Comparison of ENCODE assay signal across 19 cellular contexts in the genomic region with DNA sequence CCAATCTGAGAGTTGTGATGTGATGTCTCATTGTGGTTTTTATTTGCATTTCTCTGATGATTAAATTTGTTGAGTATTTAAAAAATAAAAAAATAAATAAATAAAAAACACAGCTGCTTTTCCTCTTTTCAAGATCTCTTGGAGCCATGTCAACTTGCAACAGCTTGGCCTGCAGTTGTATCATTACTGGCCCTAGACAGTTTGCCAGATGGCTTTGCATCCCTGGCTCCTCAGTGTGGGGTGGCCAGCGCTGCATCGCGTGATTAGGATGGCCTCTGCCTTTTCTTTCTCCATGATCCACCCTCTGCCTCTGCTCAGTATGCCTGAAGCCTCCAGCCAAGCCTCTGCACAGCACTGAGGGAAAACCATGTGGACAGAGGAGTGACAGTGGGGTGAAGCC.
DNase-seq lines count a peak whose midpoint lies in the region; ATAC-seq and TF ChIP-seq lines count a peak whose summit lies in the region.
"Had no signal": no experiment of that assay in that cellular context is flagged by ENCODE, and none has a peak within 500 bp of the region (broad histone marks: within the 10 kb centered on the region; RNA-seq: fewer than 3 reads in every experiment).

No MANE protein-coding gene starts in this region.

- peaks cover 4% of the 10 kb centered on the region; the same call in 1 of the 2 replicates for H3K9me3 ChIP-seq in MG63
- peaks cover 7% of the 10 kb centered on the region for H3K9me3 ChIP-seq in trophoblast cell (ENCODE audit: insufficient read depth, low read depth, low read length)
- H3K9me3 ChIP-seq: transverse colon had no signal

- H3K4ac ChIP-seq in trophoblast cell (ENCODE audit: low read depth, low read length), result no peak overlapping the region

- H3K27ac ChIP-seq in trophoblast cell (ENCODE audit: low read depth, low read length), result no peak overlapping the region
- H3K27ac ChIP-seq: dorsolateral prefrontal cortex, transverse colon had no signal

- H3K9me3 Mint-ChIP-seq in nephron, result peaks cover 18% of the 10 kb centered on the region

- H3K36me3 ChIP-seq in MG63 (no peaks in the 10 kb centered on the region), trophoblast cell (ENCODE audit: control insufficient read depth in 1 of 2, insufficient read depth in 2 of 2, low read length in 2 of 2) (no peaks in the 10 kb centered on the region)
- H3K36me3 ChIP-seq: transverse colon had no signal

- H3K27me3 Mint-ChIP-seq in nephron (ENCODE audit: low read depth), result no peaks in the 10 kb centered on the region

- H3K4me1 ChIP-seq in trophoblast cell (ENCODE audit: control insufficient read depth in 1 of 2, insufficient read depth in 2 of 2, low read length in 2 of 2), result no peaks in the 10 kb centered on the region
- H3K4me1 ChIP-seq: transverse colon had no signal

- H3K27me3 ChIP-seq in MG63 (no peaks in the 10 kb centered on the region), trophoblast cell (ENCODE audit: insufficient read depth, low read length) (no peaks in the 10 kb centered on the region)
- H3K27me3 ChIP-seq: dorsolateral prefrontal cortex, transverse colon had no signal

- H3K79me2 ChIP-seq in trophoblast cell (ENCODE audit: control insufficient read depth, insufficient read depth, low read length, poor library complexity), result no peaks in the 10 kb centered on the region

- no peak overlapping the region for H3K14ac ChIP-seq in trophoblast cell (ENCODE audit: low read length)

- H3K23ac ChIP-seq in trophoblast cell (ENCODE audit: low read length), result no peak overlapping the region

- H3K36me3 Mint-ChIP-seq in nephron (ENCODE audit: low read depth), result peaks cover 9% of the 10 kb centered on the region

- H4K8ac ChIP-seq in trophoblast cell (ENCODE audit: low read depth, low read length), result no peak overlapping the region

- no peak for ATAC-seq in GM18873 (IDR thresholded peaks at IDR 0.05; ENCODE audit: low FRiP score, unreplicated experiment)
- ATAC-seq in HG02885 (IDR thresholded peaks at IDR 0.05; ENCODE audit: poor library complexity, unreplicated experiment), result no peak

- peak; percentile 97 for DNase-seq in AG10803 (ENCODE audit: low read depth)
- peak; percentile 86 for DNase-seq in MG63
- peak; percentile 64 to 80 for DNase-seq in foreskin fibroblast
- no peak for DNase-seq in trophoblast cell
- DNase-seq in D341Med (ENCODE audit: low spot score), result no peak
- DNase-seq: activated CD4-positive, alpha-beta T cell treated with anti-CD3 and anti-CD28 coated beads for 1 hour; activated naive CD4-positive, alpha-beta T cell treated with Interleukin-2 at 50 U/mL for 16 hours; AML-193; dorsolateral prefrontal cortex; mesendoderm; NCI-H1092; NCI-H2171 treated with DMSO at 0.1 percent for 48 hours; NK-92 treated with Interleukin-12 subunit alpha and Interleukin-12 subunit beta, amount 100 ng/mL, for 24 hours; stimulated activated CD4-positive, alpha-beta T cell treated with anti-CD3 and anti-CD28 coated beads, Interleukin-4, amount 100 ng/mL, for 24 hours; transverse colon had no signal

- peaks cover 29% of the 10 kb centered on the region for H3K4me1 Mint-ChIP-seq in nephron

- H2BK12ac ChIP-seq in trophoblast cell (ENCODE audit: low read length), result no peak overlapping the region

- H4K91ac ChIP-seq in trophoblast cell (ENCODE audit: low read depth, low read length), result no peak overlapping the region

- no peak overlapping the region for H2BK120ac ChIP-seq in trophoblast cell (ENCODE audit: insufficient read depth, low read length, poor library complexity)

- no peak overlapping the region for H4K12ac ChIP-seq in trophoblast cell (ENCODE audit: low read depth, low read length)

- no peak overlapping the region for H3K4me3 ChIP-seq in AG10803 (ENCODE audit: low read length)
- H3K4me3 ChIP-seq in MG63, result no peak overlapping the region
- H3K4me3 ChIP-seq in foreskin fibroblast (ENCODE audit: low read depth in 1 of 2, low read length in 2 of 2), result no peak overlapping the region
- no peak overlapping the region for H3K4me3 ChIP-seq in trophoblast cell (ENCODE audit: low read depth, low read length)
- H3K4me3 ChIP-seq: dorsolateral prefrontal cortex, transverse colon had no signal

- no peak overlapping the region for H2AFZ ChIP-seq in trophoblast cell (ENCODE audit: insufficient read depth, low read length, poor library complexity)

- TF ChIP-seq CTCF in AG10803 (conservative IDR thresholded peaks at IDR 0.05; ENCODE audit: low read length) (no peak), foreskin fibroblast (IDR thresholded peaks at IDR 0.05; ENCODE audit: low read depth, low read length) (no peak), nephron (IDR thresholded peaks at IDR 0.05; ENCODE audit: unreplicated experiment in 3 of 3) (no peak)

- no peak overlapping the region for H3K4me2 ChIP-seq in trophoblast cell (ENCODE audit: low read length)

- no peak overlapping the region for H3K18ac ChIP-seq in trophoblast cell (ENCODE audit: low read length)

- no peak overlapping the region for H3K4me3 Mint-ChIP-seq in nephron
- H3K4me3 Mint-ChIP-seq: T-helper 1 cell treated with Interleukin-12 subunit alpha and Interleukin-12 subunit beta and Interleukin-4 antibody, amounts not matched to agents 30 μg/mL and 1 μg/mL, for 36 hours had no signal

- no CpG with 5 or more reads among the region's 3 CpGs for WGBS in trophoblast cell (ENCODE audit: extremely low coverage, insufficient coverage, insufficient read length)

- H2BK5ac ChIP-seq in trophoblast cell (ENCODE audit: low read depth, low read length, poor library complexity), result no peak overlapping the region

- no peaks in the 10 kb centered on the region for H3K79me1 ChIP-seq in trophoblast cell (ENCODE audit: low read length)

- no peak overlapping the region for H2AK5ac ChIP-seq in trophoblast cell (ENCODE audit: low read length)

- H3K9ac ChIP-seq in trophoblast cell (ENCODE audit: low read length), result no peak overlapping the region

- H3K27ac Mint-ChIP-seq in nephron, result peak overlapping the region; percentile 83 to 99 (median 99)
- H3K27ac Mint-ChIP-seq: T-helper 1 cell treated with Interleukin-12 subunit alpha and Interleukin-12 subunit beta and Interleukin-4 antibody, amounts not matched to agents 30 μg/mL and 1 μg/mL, for 36 hours had no signal

Comparison
In these comparisons a context has a peak if more than half of its experiments do, and no peak if none do; other contexts are left out.
1. DNase-seq: peak in AG10803 (single experiment), MG63 (single experiment) and foreskin fibroblast (2 of 2); none in trophoblast cell (0 of 2) and D341Med (single experiment).